ENCODE assay signal across 8 cellular contexts in the genomic region with DNA sequence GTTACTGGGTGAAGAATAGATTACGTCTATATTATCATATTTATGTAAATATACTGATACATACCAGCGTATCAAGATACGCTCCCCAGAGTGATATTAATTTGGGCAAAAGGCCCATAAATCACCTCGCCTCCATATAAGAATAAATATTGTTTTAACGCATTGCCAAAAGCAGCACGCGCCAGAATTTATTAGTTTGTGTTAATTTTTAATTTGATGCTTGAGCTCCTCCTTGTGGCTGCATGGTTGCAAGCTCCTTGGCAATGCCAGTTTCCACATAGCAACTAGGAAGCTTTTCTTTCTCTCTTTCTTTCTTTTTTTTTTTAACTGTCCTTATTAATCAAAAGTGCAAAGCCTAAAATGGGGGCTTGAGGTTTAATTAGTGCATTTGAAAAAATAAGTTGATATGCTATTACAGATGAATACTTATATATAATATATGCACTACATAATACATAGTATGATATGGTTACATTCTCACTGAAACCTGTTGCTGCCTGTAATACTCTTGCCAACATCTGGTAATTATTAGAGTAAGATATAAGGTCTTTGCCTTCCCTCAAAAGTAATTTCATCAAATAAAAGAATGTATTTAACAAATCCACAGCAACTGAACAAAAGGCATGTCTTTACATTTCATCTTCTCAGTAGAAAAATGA.
DNase-seq lines count a peak whose midpoint lies in the region; ATAC-seq and TF ChIP-seq lines count a peak whose summit lies in the region.

No MANE protein-coding gene starts in this region.

- H3K36me3 ChIP-seq in ovary: no peaks in the 10 kb centered on the region

- H3K27me3 ChIP-seq in ovary: no peaks in the 10 kb centered on the region

- no peak overlapping the region for H3K4me3 Mint-ChIP-seq in CD14-positive monocyte
- no peak overlapping the region for H3K4me3 Mint-ChIP-seq in activated T-helper 2 cell treated with anti-CD3 and anti-CD28 coated beads, Interferon-gamma antibody, Interleukin-2, Interleukin-4, amounts not matched to agents 10 μg/mL and 5 μg/mL and 100 μg/mL, durations not matched to agents 14 hours and 24 hours and 36 hours (ENCODE audit: low read depth)

- H3K27me3 Mint-ChIP-seq in CD14-positive monocyte (ENCODE audit: low read depth in 3 of 3): peaks cover 0 to 7% (median 5%) of the 10 kb centered on the region in 3 donors
- no peaks in the 10 kb centered on the region for H3K27me3 Mint-ChIP-seq in activated T-helper 2 cell treated with anti-CD3 and anti-CD28 coated beads, Interferon-gamma antibody, Interleukin-2, Interleukin-4, amounts not matched to agents 10 μg/mL and 5 μg/mL and 100 μg/mL, durations not matched to agents 14 hours and 24 hours and 36 hours (ENCODE audit: low read depth)

- DNase-seq in CD14-positive monocyte (ENCODE audit: low spot score) (no peak), SHP77 (lab: John Stamatoyannopoulos, UW) (peak; percentile 19 to 23), fibroblast of mammary gland (ENCODE audit: low read depth) (peak; percentile 53), ovary (peak; percentile 43 to 69 (median 61))
- no peak for DNase-seq in activated T-helper 2 cell treated with anti-CD3 and anti-CD28 coated beads, Interferon-gamma antibody, Interleukin-2, Interleukin-4, amounts not matched to agents 10 μg/mL and 5 μg/mL and 100 μg/mL, durations not matched to agents 14 hours and 24 hours and 36 hours (ENCODE audit: low spot score)

- H3K27ac Mint-ChIP-seq in CD14-positive monocyte: no peak overlapping the region
- H3K27ac Mint-ChIP-seq in activated T-helper 2 cell treated with anti-CD3 and anti-CD28 coated beads, Interferon-gamma antibody, Interleukin-2, Interleukin-4, amounts not matched to agents 10 μg/mL and 5 μg/mL and 100 μg/mL, durations not matched to agents 14 hours and 24 hours and 36 hours: no peak overlapping the region

- peak; percentile 25 for ATAC-seq in GM18519 (IDR thresholded peaks at IDR 0.05; ENCODE audit: low FRiP score, unreplicated experiment)
- peak; percentile 37 for ATAC-seq in HG03520 (IDR thresholded peaks at IDR 0.05; ENCODE audit: unreplicated experiment)
- ATAC-seq in HG03460 (IDR thresholded peaks at IDR 0.05; ENCODE audit: unreplicated experiment): no peak

- no peaks in the 10 kb centered on the region for H3K4me1 ChIP-seq in ovary (ENCODE audit: insufficient read depth)

- H3K9me3 ChIP-seq in ovary: no peaks in the 10 kb centered on the region

- H3K9me3 Mint-ChIP-seq in CD14-positive monocyte: peaks cover 0 to 1% (median 0%) of the 10 kb centered on the region in 7 donors
- H3K9me3 Mint-ChIP-seq in activated T-helper 2 cell treated with anti-CD3 and anti-CD28 coated beads, Interferon-gamma antibody, Interleukin-2, Interleukin-4, amounts not matched to agents 10 μg/mL and 5 μg/mL and 100 μg/mL, durations not matched to agents 14 hours and 24 hours and 36 hours: no peaks in the 10 kb centered on the region

- TF ChIP-seq POLR2A in ovary (IDR thresholded peaks at IDR 0.05): no peak

- peak; percentile 68 for TF ChIP-seq CTCF in CD14-positive monocyte (IDR thresholded peaks at IDR 0.05)
- TF ChIP-seq CTCF in fibroblast of mammary gland (conservative IDR thresholded peaks at IDR 0.05; ENCODE audit: control insufficient read depth, insufficient read depth, low read depth, low read length): peak; percentile 82
- TF ChIP-seq CTCF in ovary (IDR thresholded peaks at IDR 0.05): peak in 2 of 3 donors; percentile 61 to 62

- H3K4me1 Mint-ChIP-seq in CD14-positive monocyte: no peaks in the 10 kb centered on the region
- peaks cover 2% of the 10 kb centered on the region for H3K4me1 Mint-ChIP-seq in activated T-helper 2 cell treated with anti-CD3 and anti-CD28 coated beads, Interferon-gamma antibody, Interleukin-2, Interleukin-4, amounts not matched to agents 10 μg/mL and 5 μg/mL and 100 μg/mL, durations not matched to agents 14 hours and 24 hours and 36 hours (ENCODE audit: low read depth)

- intact Hi-C loops in CD14-positive monocyte (cut with micrococcal nuclease) (loop anchor here in 1 of 2 donors (5.0 kb wide), 1 partner anchor 398 kb away; no protein-coding TSS in a partner anchor), ovary (cut with DNase I) (loop anchor here in 2 of 4 donors (5.0 to 10.0 kb wide), 2 partner anchors 396 to 788 kb away; no protein-coding TSS in a partner anchor)
- intact Hi-C loops in activated T-helper 2 cell treated with anti-CD3 and anti-CD28 coated beads, Interferon-gamma antibody, Interleukin-2, Interleukin-4, amounts not matched to agents 10 μg/mL and 5 μg/mL and 100 μg/mL, durations not matched to agents 14 hours and 24 hours and 36 hours (cut with micrococcal nuclease): loop anchor here (2.0 kb wide), 1 partner anchor 396 kb away; no protein-coding TSS in a partner anchor

- 2 to 4% (median 3%) methylated on average over 7 of the region's 7 CpGs for WGBS in ovary, 3 donors

- no peak for TF ChIP-seq EP300 in ovary (IDR thresholded peaks at IDR 0.05)

- no peak overlapping the region for H3K27ac ChIP-seq in ovary

- H3K4me3 ChIP-seq in fibroblast of mammary gland (ENCODE audit: control insufficient read depth, low read depth, low read length) (no peak overlapping the region), ovary (no peak overlapping the region)

- no peaks in the 10 kb centered on the region for H3K36me3 Mint-ChIP-seq in CD14-positive monocyte
- H3K36me3 Mint-ChIP-seq in activated T-helper 2 cell treated with anti-CD3 and anti-CD28 coated beads, Interferon-gamma antibody, Interleukin-2, Interleukin-4, amounts not matched to agents 10 μg/mL and 5 μg/mL and 100 μg/mL, durations not matched to agents 14 hours and 24 hours and 36 hours (ENCODE audit: low read depth): no peaks in the 10 kb centered on the region

Comparison
In these comparisons a context has a peak if more than half of its experiments do, and no peak if none do; other contexts are left out.
1. DNase-seq: peak in SHP77 (2 of 2), fibroblast of mammary gland (single experiment) and ovary (5 of 5); none in CD14-positive monocyte (single experiment) and activated T-helper 2 cell treated with anti-CD3 and anti-CD28 coated beads, Interferon-gamma antibody, Interleukin-2, Interleukin-4, amounts not matched to agents 10 μg/mL and 5 μg/mL and 100 μg/mL, durations not matched to agents 14 hours and 24 hours and 36 hours (single experiment).
2. Peak in every context shown above with its lines, with median percentiles within 50 percentile points of each other: CTCF ChIP-seq.